Comparison of ENCODE assay signal across 8 cellular contexts in the genomic region with DNA sequence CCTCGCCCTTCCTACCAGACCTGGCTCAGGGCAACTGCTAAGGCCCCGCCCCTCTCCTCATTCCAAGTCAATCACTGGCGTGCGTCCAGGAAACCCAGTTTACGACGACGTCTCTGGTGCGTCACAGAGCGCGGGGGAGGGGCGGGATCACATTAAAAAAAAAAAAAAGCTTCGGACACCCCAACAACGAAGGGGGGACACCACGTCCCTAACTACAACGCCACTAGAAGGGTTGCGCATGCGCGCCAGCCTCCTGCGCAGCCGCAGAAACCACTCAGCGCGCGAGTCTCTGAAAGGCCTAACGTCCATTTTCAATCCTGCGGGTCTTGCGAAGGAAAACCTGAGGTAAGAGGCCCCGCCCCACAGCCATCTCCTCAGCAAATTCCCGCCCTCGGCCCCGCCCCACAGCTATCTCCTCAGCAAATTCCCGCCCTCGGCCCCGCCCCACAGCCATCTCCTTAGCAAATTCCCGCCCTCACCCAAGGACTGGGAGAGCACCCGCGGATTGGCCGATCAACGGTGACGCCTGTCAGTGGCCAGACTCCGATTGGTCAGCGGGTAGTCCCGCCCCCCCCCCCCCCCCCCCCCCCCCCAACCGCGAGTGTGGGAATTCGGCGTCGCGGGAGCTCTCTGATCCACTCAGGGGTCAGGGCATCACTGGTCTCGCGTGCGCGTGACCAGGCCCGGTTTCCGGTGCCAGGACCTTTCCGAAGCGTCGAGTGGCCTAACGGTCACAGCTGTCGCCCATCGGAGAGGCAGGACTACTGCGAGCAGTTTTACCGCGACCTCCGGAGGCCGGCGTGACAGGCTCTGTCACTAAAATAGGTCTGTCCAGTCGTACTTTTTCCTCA. TPM values are rescaled to one million over a fixed set of nuclear protein-coding genes. Genes with fewer than 3 reads are reported as not detected.
DNase-seq lines count a peak whose midpoint lies in the region; ATAC-seq and TF ChIP-seq lines count a peak whose summit lies in the region.

A gene with protein sequence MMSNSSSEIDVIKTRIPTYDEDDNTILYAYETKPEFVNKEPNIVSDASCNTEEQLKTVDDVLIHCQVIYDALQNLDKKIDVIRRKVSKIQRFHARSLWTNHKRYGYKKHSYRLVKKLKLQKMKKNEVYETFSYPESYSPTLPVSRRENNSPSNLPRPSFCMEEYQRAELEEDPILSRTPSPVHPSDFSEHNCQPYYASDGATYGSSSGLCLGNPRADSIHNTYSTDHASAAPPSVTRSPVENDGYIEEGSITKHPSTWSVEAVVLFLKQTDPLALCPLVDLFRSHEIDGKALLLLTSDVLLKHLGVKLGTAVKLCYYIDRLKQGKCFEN (plus strand): TSS at position 638 of the 851 bp plus-strand sequence. CDS start 6,694 bp downstream, outside the sequence.

- H3K9me3 Mint-ChIP-seq in activated naive CD8-positive, alpha-beta T cell treated with anti-CD3 and anti-CD28 coated beads, Interleukin-2, amount 10 ng/mL, durations not matched to agents 7 days and 5 days = no peaks in the 10 kb centered on the region
- no peaks in the 10 kb centered on the region for H3K9me3 Mint-ChIP-seq in glutamatergic neuron (ENCODE audit: unreplicated experiment)

- TF ChIP-seq CTCF in MM.1S (IDR thresholded peaks at IDR 0.05; ENCODE audit: low read length) = no peak
- TF ChIP-seq CTCF in SK-N-SH (IDR thresholded peaks at IDR 0.05) = no peak
- TF ChIP-seq CTCF in glutamatergic neuron (IDR thresholded peaks at IDR 0.05; ENCODE audit: partially characterized antibody, unreplicated experiment) = no peak
- no peak for TF ChIP-seq CTCF in subcutaneous adipose tissue (IDR thresholded peaks at IDR 0.05; ENCODE audit: low read depth)

- no peak for TF ChIP-seq EP300 in SK-N-SH (IDR thresholded peaks at IDR 0.05; ENCODE audit: borderline replicate concordance in 1 of 2, low read depth in 1 of 2, low read length in 1 of 2)

- POLR2A ChIA-PET in SK-N-SH (lab: Yijun Ruan, JAX) = no interaction called here
- POLR2A ChIA-PET in activated naive CD8-positive, alpha-beta T cell treated with anti-CD3 and anti-CD28 coated beads, Interleukin-2, amount 10 ng/mL, durations not matched to agents 7 days and 5 days (lab: Charles Lee) = interaction anchor here (0.5 to 0.6 kb wide), 3 partner anchors 143 to 1829 kb away, joined by 3 to 6 read pairs (median 4); no protein-coding TSS in a partner anchor

- 0 out of 2 replicates have a peak, but pooled peaks cover 2% of the 10 kb centered on the region for H3F3A ChIP-seq in MM.1S (ENCODE audit: insufficient read depth, low read length)
- H3F3A ChIP-seq in SK-N-SH (replicated peaks; ENCODE audit: insufficient read depth) = no peaks in the 10 kb centered on the region

- H3K27me3 ChIP-seq in MM.1S (replicated peaks; ENCODE audit: insufficient read depth, low read length) = no peaks in the 10 kb centered on the region
- no peaks in the 10 kb centered on the region for H3K27me3 ChIP-seq in SK-N-SH (ENCODE audit: insufficient read depth)

- peaks cover 10% of the 10 kb centered on the region for H3K4me1 Mint-ChIP-seq in activated naive CD8-positive, alpha-beta T cell treated with anti-CD3 and anti-CD28 coated beads, Interleukin-2, amount 10 ng/mL, durations not matched to agents 7 days and 5 days
- no peaks in the 10 kb centered on the region for H3K4me1 Mint-ChIP-seq in glutamatergic neuron (ENCODE audit: low read depth, unreplicated experiment)

- ATAC-seq in GM21786 (IDR thresholded peaks at IDR 0.05; ENCODE audit: unreplicated experiment) = peak; percentile 60
- ATAC-seq in activated naive CD8-positive, alpha-beta T cell treated with anti-CD3 and anti-CD28 coated beads, Interleukin-2, amount 10 ng/mL, durations not matched to agents 7 days and 5 days (ENCODE audit: low read depth) = peak; percentile 79

- no peaks in the 10 kb centered on the region for H3K36me3 Mint-ChIP-seq in activated naive CD8-positive, alpha-beta T cell treated with anti-CD3 and anti-CD28 coated beads, Interleukin-2, amount 10 ng/mL, durations not matched to agents 7 days and 5 days
- H3K36me3 Mint-ChIP-seq in glutamatergic neuron (ENCODE audit: unreplicated experiment) = no peaks in the 10 kb centered on the region

- H3K4me2 ChIP-seq in MM.1S (ENCODE audit: low read depth, low read length) = peak within 1 kb of the TSS; percentile 77; the same call in 1 of the 2 replicates
- peak within 1 kb of the TSS; percentile 76 for H3K4me2 ChIP-seq in SK-N-SH

- H3K4me3 Mint-ChIP-seq in activated naive CD8-positive, alpha-beta T cell treated with anti-CD3 and anti-CD28 coated beads, Interleukin-2, amount 10 ng/mL, durations not matched to agents 7 days and 5 days = peak within 1 kb of the TSS; percentile 87
- peak within 1 kb of the TSS; percentile 95 for H3K4me3 Mint-ChIP-seq in glutamatergic neuron (ENCODE audit: unreplicated experiment)

- peak within 1 kb of the TSS; percentile 71 for H3K4me3 ChIP-seq in MM.1S (ENCODE audit: low read length)
- peak within 1 kb of the TSS; percentile 65 to 68 for H3K4me3 ChIP-seq in SK-N-SH (ENCODE audit: low read depth in 2 of 2, low read length in 1 of 2)

- H3K9me3 ChIP-seq in MM.1S (replicated peaks; ENCODE audit: insufficient read depth, low read length) (no peaks in the 10 kb centered on the region), SK-N-SH (no peaks in the 10 kb centered on the region)

- DNase-seq in COR-L47 (lab: John Stamatoyannopoulos, UW) (peak; percentile 98), MM.1S (peak; percentile 94), SK-N-SH (peak; percentile 84), glutamatergic neuron (peak; percentile 93), nucleus accumbens (lab: John Stamatoyannopoulos, UW) (peak; percentile 56 to 98 (median 92))
- peak; percentile 86 for DNase-seq in activated naive CD8-positive, alpha-beta T cell treated with anti-CD3 and anti-CD28 coated beads, Interleukin-2, amount 10 ng/mL, durations not matched to agents 7 days and 5 days

- H3K9ac ChIP-seq in MM.1S (ENCODE audit: low read length) (peak within 1 kb of the TSS; percentile 72), SK-N-SH (peak within 1 kb of the TSS; percentile 71)

- CTCF ChIA-PET in SK-N-SH (lab: Yijun Ruan, JAX) = no interaction called here

- H3K27ac ChIP-seq in MM.1S (ENCODE audit: low read length) = peak within 1 kb of the TSS; percentile 80
- H3K27ac ChIP-seq in SK-N-SH (ENCODE audit: low read depth in 2 of 2, low read length in 1 of 2) = peak within 1 kb of the TSS; percentile 73 to 84

- H3K36me3 ChIP-seq in MM.1S (replicated peaks; ENCODE audit: insufficient read depth, low read length) (no peaks in the 10 kb centered on the region), SK-N-SH (replicated peaks in 1 of 2; ENCODE audit: control insufficient read depth in 1 of 2, insufficient read depth in 2 of 2, low read length in 1 of 2) (no peaks in the 10 kb centered on the region)

- peak within 1 kb of the TSS; percentile 71 for H3K27ac Mint-ChIP-seq in activated naive CD8-positive, alpha-beta T cell treated with anti-CD3 and anti-CD28 coated beads, Interleukin-2, amount 10 ng/mL, durations not matched to agents 7 days and 5 days
- no peak within 1 kb of the TSS for H3K27ac Mint-ChIP-seq in glutamatergic neuron (ENCODE audit: unreplicated experiment)

- H4K20me1 ChIP-seq in MM.1S (ENCODE audit: insufficient read depth, low read length) (no peaks in the 10 kb centered on the region), SK-N-SH (ENCODE audit: insufficient read depth) (no peaks in the 10 kb centered on the region)

- TF ChIP-seq RAD21 in SK-N-SH (IDR thresholded peaks at IDR 0.05; ENCODE audit: low read length) = no peak

- no peaks in the 10 kb centered on the region for H3K9me2 ChIP-seq in MM.1S (replicated peaks; ENCODE audit: insufficient read depth, low read length)
- H3K9me2 ChIP-seq in SK-N-SH = no peaks in the 10 kb centered on the region

- peak within 1 kb of the TSS; percentile 72 for H2AFZ ChIP-seq in MM.1S (ENCODE audit: low read length)
- peak within 1 kb of the TSS; percentile 78 for H2AFZ ChIP-seq in SK-N-SH (ENCODE audit: low read depth)

- H3K79me2 ChIP-seq in MM.1S (ENCODE audit: low read length) (peaks cover 33% of the 10 kb centered on the region), SK-N-SH (ENCODE audit: insufficient read depth) (peaks cover 28% of the 10 kb centered on the region; the same call in 1 of the 2 replicates)

- no peaks in the 10 kb centered on the region for H3K4me1 ChIP-seq in MM.1S (ENCODE audit: low read length)
- no peaks in the 10 kb centered on the region; a peak in 1 of 4 replicates for H3K4me1 ChIP-seq in SK-N-SH (ENCODE audit: control insufficient read depth in 1 of 2, insufficient read depth in 2 of 2, low read depth in 1 of 2, low read length in 1 of 2)

- H3K27me3 Mint-ChIP-seq in activated naive CD8-positive, alpha-beta T cell treated with anti-CD3 and anti-CD28 coated beads, Interleukin-2, amount 10 ng/mL, durations not matched to agents 7 days and 5 days = peaks cover 13% of the 10 kb centered on the region
- no peaks in the 10 kb centered on the region for H3K27me3 Mint-ChIP-seq in glutamatergic neuron (ENCODE audit: unreplicated experiment)

- WGBS in SK-N-SH (ENCODE audit: low lambda C conversion rate) = 24% methylated on average over 46 of the region's 67 CpGs

TF ChIP-seq in SK-N-SH, 30 proteins besides CTCF, POLR2A, EP300 and RAD21 (continues in another document):
- TF ChIP-seq FOSL2 (IDR thresholded peaks at IDR 0.05; ENCODE audit: borderline replicate concordance, low read depth) = no peak
- TF ChIP-seq RXRA (IDR thresholded peaks at IDR 0.05; ENCODE audit: borderline replicate concordance, low read depth) = no peak
- TF ChIP-seq POLR2AphosphoS5 (IDR thresholded peaks at IDR 0.05; ENCODE audit: low read depth, low read length) = no peak
- TF ChIP-seq NRF1 (IDR thresholded peaks at IDR 0.05; ENCODE audit: low read depth, low read length) = peak; percentile 92
- TF ChIP-seq GABPA (IDR thresholded peaks at IDR 0.05; ENCODE audit: low read depth) = no peak
- TF ChIP-seq, protein P1, sequence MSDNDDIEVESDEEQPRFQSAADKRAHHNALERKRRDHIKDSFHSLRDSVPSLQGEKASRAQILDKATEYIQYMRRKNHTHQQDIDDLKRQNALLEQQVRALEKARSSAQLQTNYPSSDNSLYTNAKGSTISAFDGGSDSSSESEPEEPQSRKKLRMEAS (IDR thresholded peaks at IDR 0.05; ENCODE audit: low read depth) = peak; percentile 43
- peak; percentile 63 for TF ChIP-seq CHD2 (IDR thresholded peaks at IDR 0.05; ENCODE audit: low read length, partially characterized antibody)
- TF ChIP-seq TAF1 (IDR thresholded peaks at IDR 0.05; ENCODE audit: borderline replicate concordance, low read depth, low read length) = peak; percentile 43; the same call in 1 of the 2 replicates
- no peak for TF ChIP-seq MXI1 (IDR thresholded peaks at IDR 0.05; ENCODE audit: low read depth, low read length)
- TF ChIP-seq JUND (IDR thresholded peaks at IDR 0.05) = no peak
- TF ChIP-seq GATA2 (CRISPR knock-in tag; IDR thresholded peaks at IDR 0.05) = no peak

RNA-seq across cellular contexts. Expression of the gene that starts here (rescaled TPM):
- 10.7 and 15.7 TPM in 2 replicates for polyA plus RNA-seq in SK-N-SH (2012; rRNA removed)
- polyA plus RNA-seq in SK-N-SH (2012; cell fraction: cytosol; rRNA removed) = 10.8 and 12.6 TPM in 2 replicates
- 18.9 and 42.9 TPM in 2 replicates for polyA plus RNA-seq in SK-N-SH (2012; cell fraction: nucleus; rRNA removed)
- 1 to 10 TPM; 6.6 to 6.8 TPM for total RNA-seq in activated naive CD8-positive, alpha-beta T cell treated with anti-CD3 and anti-CD28 coated beads, Interleukin-2, amount 10 ng/mL, durations not matched to agents 7 days and 5 days
- total RNA-seq in glutamatergic neuron (ENCODE audit: unreplicated experiment) = 2.7 TPM
- total RNA-seq in subcutaneous adipose tissue = 10 to 100 TPM; 17.0 to 21.5 (median 18.7) TPM

Comparison
In these comparisons a context has a peak if more than half of its experiments do, and no peak if none do; other contexts are left out.
1. Peak in every context shown above with its lines: DNase-seq, ATAC-seq, H3K4me3 ChIP-seq and H3K27ac ChIP-seq.